ENCODE assay signal across 20 cellular contexts in genomic region chr3:123424321-123424998, GRCh38. TPM values are rescaled to one million over a fixed set of nuclear protein-coding genes. Genes with fewer than 3 reads are reported as not detected.
DNase-seq lines count a peak whose midpoint lies in the region; ATAC-seq and TF ChIP-seq lines count a peak whose summit lies in the region.
"Had no signal": no experiment of that assay in that cellular context is flagged by ENCODE, and none has a peak within 500 bp of the region (broad histone marks: within the 10 kb centered on the region; RNA-seq: fewer than 3 reads in every experiment).

No MANE protein-coding gene starts in this region.

- H3K9me3 ChIP-seq in esophagus muscularis mucosa (no peaks in the 10 kb centered on the region), right lobe of liver (no peaks in the 10 kb centered on the region), thoracic aorta (no peaks in the 10 kb centered on the region)
- no peaks in the 10 kb centered on the region for H3K9me3 ChIP-seq in CD8-positive, alpha-beta T cell (ENCODE audit: low read length)
- H3K9me3 ChIP-seq: colonic mucosa had no signal

- no peaks in the 10 kb centered on the region for H3K36me3 Mint-ChIP-seq in CD8-positive, alpha-beta T cell

- H3K4me1 Mint-ChIP-seq in CD8-positive, alpha-beta T cell (ENCODE audit: low read depth) = no peaks in the 10 kb centered on the region

- H3K27me3 Mint-ChIP-seq in CD8-positive, alpha-beta T cell (ENCODE audit: low read depth) = peaks cover 10% of the 10 kb centered on the region

- no peak overlapping the region for H3K4me3 Mint-ChIP-seq in CD8-positive, alpha-beta T cell

- H3K27me3 ChIP-seq in esophagus muscularis mucosa = no peaks in the 10 kb centered on the region
- no peaks in the 10 kb centered on the region for H3K27me3 ChIP-seq in right lobe of liver
- no peaks in the 10 kb centered on the region for H3K27me3 ChIP-seq in thoracic aorta (replicated peaks; ENCODE audit: insufficient read depth)
- H3K27me3 ChIP-seq in CD8-positive, alpha-beta T cell (ENCODE audit: insufficient read depth, low read length) = no peaks in the 10 kb centered on the region
- H3K27me3 ChIP-seq: colonic mucosa had no signal

- H3K4me3 ChIP-seq in esophagus muscularis mucosa (no peak overlapping the region), right lobe of liver (no peak overlapping the region), thoracic aorta (peak overlapping the region; percentile 37)
- no peak overlapping the region for H3K4me3 ChIP-seq in CD8-positive, alpha-beta T cell (ENCODE audit: low read depth, low read length)
- H3K4me3 ChIP-seq: colonic mucosa had no signal

- no peaks in the 10 kb centered on the region for H3K9me3 Mint-ChIP-seq in CD8-positive, alpha-beta T cell

- POLR2A ChIA-PET in CD8-positive, alpha-beta T cell (lab: Charles Lee) = no interaction called here

- peak overlapping the region; percentile 91 to 97 (median 94) for H3K27ac ChIP-seq in esophagus muscularis mucosa (replicated peaks in 1 of 4)
- H3K27ac ChIP-seq in right lobe of liver = peak overlapping the region; percentile 33 to 77 (median 60)
- H3K27ac ChIP-seq in thoracic aorta = peak overlapping the region; percentile 87
- no peak overlapping the region for H3K27ac ChIP-seq in CD8-positive, alpha-beta T cell (ENCODE audit: low read depth, low read length)
- H3K27ac ChIP-seq: colonic mucosa had no signal

- ATAC-seq in right lobe of liver (peak; percentile 66 to 76 (median 74)), thoracic aorta (ENCODE audit: insufficient number of reproducible peaks, low FRiP score, low read depth) (peak; percentile 27)
- no peak for ATAC-seq in CD8-positive, alpha-beta T cell
- no peak for ATAC-seq in stimulated activated naive CD8-positive, alpha-beta T cell treated with anti-CD3 and anti-CD28 coated beads, Interleukin-15, Interleukin-2, amounts not matched to agents 100 U/mL and 50 U/mL, for 24 hours

- DNase-seq in RPMI8226 (peak; percentile 76), esophagus muscularis mucosa (ENCODE audit: extremely low spot score) (no peak), right lobe of liver (peak; percentile 67 to 82 (median 82)), thoracic aorta (ENCODE audit: low spot score) (no peak), NCI-H187 (lab: John Stamatoyannopoulos, UW) (no peak), COLO668 (lab: John Stamatoyannopoulos, UW; ENCODE audit: unreplicated experiment) (no peak)
- no peak for DNase-seq in CD8-positive, alpha-beta T cell
- DNase-seq in stimulated activated naive CD8-positive, alpha-beta T cell treated with anti-CD3 and anti-CD28 coated beads, Interleukin-15, Interleukin-2, amounts not matched to agents 100 U/mL and 50 U/mL, for 24 hours = no peak
- DNase-seq: activated CD4-positive, alpha-beta T cell treated with anti-CD3 and anti-CD28 coated beads, Interleukin-2, amount 50 U/mL, for 1 hour; activated gamma-delta T cell treated with Interleukin-2 at 50 U/mL for 16 hours; amniotic stem cell; colonic mucosa; foreskin melanocyte; IMR-90; MM.1S; NCI-H187 treated with DMSO at 0.1 percent for 48 hours; NCI-H510A; stimulated activated CD4-positive, alpha-beta T cell treated with anti-CD3 and anti-CD28 coated beads, Interleukin-4, amount 100 ng/mL, for 4 hours; SW 1271; trophoblast cell had no signal

- TF ChIP-seq EP300 in esophagus muscularis mucosa (IDR thresholded peaks at IDR 0.05) = no peak

- H3K4me1 ChIP-seq in esophagus muscularis mucosa (peaks cover 86 to 100% (median 99%) of the 10 kb centered on the region in 4 donors), right lobe of liver (peaks cover 0 to 34% (median 7%) of the 10 kb centered on the region in 4 donors), thoracic aorta (ENCODE audit: control insufficient read depth in 1 of 2, low read depth in 2 of 2) (peaks cover 58 to 99% of the 10 kb centered on the region in 2 donors)
- no peaks in the 10 kb centered on the region for H3K4me1 ChIP-seq in CD8-positive, alpha-beta T cell (ENCODE audit: insufficient read depth, low read length)

- TF ChIP-seq POLR2A in esophagus muscularis mucosa (IDR thresholded peaks at IDR 0.05; ENCODE audit: low read depth) (no peak), right lobe of liver (IDR thresholded peaks at IDR 0.05) (no peak)

- WGBS in esophagus muscularis mucosa = 43% methylated on average over 12 of the region's 13 CpGs
- WGBS in right lobe of liver (ENCODE audit: insufficient coverage, low coverage, low lambda C conversion rate, missing lambda C conversion rate) = 17% methylated on average over 4 of the region's 13 CpGs

- no peaks in the 10 kb centered on the region for H3K36me3 ChIP-seq in esophagus muscularis mucosa
- H3K36me3 ChIP-seq in right lobe of liver = no peaks in the 10 kb centered on the region
- no peaks in the 10 kb centered on the region for H3K36me3 ChIP-seq in thoracic aorta
- no peaks in the 10 kb centered on the region for H3K36me3 ChIP-seq in CD8-positive, alpha-beta T cell (ENCODE audit: insufficient read depth, low read length)
- H3K36me3 ChIP-seq: colonic mucosa had no signal

- CTCF ChIA-PET in CD8-positive, alpha-beta T cell (lab: Charles Lee) = no interaction called here

- intact Hi-C loops in esophagus muscularis mucosa (cut with DNase I) = no loop called here
- intact Hi-C loops in right lobe of liver (cut with DNase I) = no loop called here
- intact Hi-C loops in CD8-positive, alpha-beta T cell (cut with DNase I, micrococcal nuclease) = no loop called here

- TF ChIP-seq CTCF in esophagus muscularis mucosa (IDR thresholded peaks at IDR 0.05) = no peak
- no peak for TF ChIP-seq CTCF in right lobe of liver (IDR thresholded peaks at IDR 0.05)
- TF ChIP-seq CTCF in thoracic aorta (IDR thresholded peaks at IDR 0.05) = no peak
- no peak for TF ChIP-seq CTCF in CD8-positive, alpha-beta T cell (IDR thresholded peaks at IDR 0.05)

- H3K27ac Mint-ChIP-seq in CD8-positive, alpha-beta T cell = no peak overlapping the region

RNA-seq across cellular contexts. Expression of gene ADCY5, which starts 24.4 kb away (rescaled TPM):
- total RNA-seq in esophagus muscularis mucosa (100 to 1,000 TPM; 133 to 228 (median 189) TPM), right lobe of liver (1 to 10 TPM; 1.9 to 3.7 (median 2.7) TPM), thoracic aorta (100 to 1,000 TPM; 104 to 123 TPM)
- total RNA-seq in CD8-positive, alpha-beta T cell = not detected

Comparison
In these comparisons a context has a peak if more than half of its experiments do, and no peak if none do; other contexts are left out.
1. DNase-seq: peak in RPMI8226 (single experiment) and right lobe of liver (3 of 3); none in esophagus muscularis mucosa (single experiment), thoracic aorta (single experiment), NCI-H187 (0 of 2), CD8-positive, alpha-beta T cell (0 of 7), stimulated activated naive CD8-positive, alpha-beta T cell treated with anti-CD3 and anti-CD28 coated beads, Interleukin-15, Interleukin-2, amounts not matched to agents 100 U/mL and 50 U/mL, for 24 hours (single experiment) and COLO668 (single experiment).
2. ATAC-seq: peak in right lobe of liver (4 of 4) and thoracic aorta (single experiment); none in CD8-positive, alpha-beta T cell (single experiment) and stimulated activated naive CD8-positive, alpha-beta T cell treated with anti-CD3 and anti-CD28 coated beads, Interleukin-15, Interleukin-2, amounts not matched to agents 100 U/mL and 50 U/mL, for 24 hours (single experiment).
3. RNA of gene ADCY5, which starts 24.4 kb away (total RNA-seq): 133 to 228 TPM in esophagus muscularis mucosa and 104 to 123 TPM in thoracic aorta; 1.9 to 3.7 TPM in right lobe of liver and not detected in CD8-positive, alpha-beta T cell; every median in the first group is over 10 times any median in the second.